In the genomic region with DNA sequence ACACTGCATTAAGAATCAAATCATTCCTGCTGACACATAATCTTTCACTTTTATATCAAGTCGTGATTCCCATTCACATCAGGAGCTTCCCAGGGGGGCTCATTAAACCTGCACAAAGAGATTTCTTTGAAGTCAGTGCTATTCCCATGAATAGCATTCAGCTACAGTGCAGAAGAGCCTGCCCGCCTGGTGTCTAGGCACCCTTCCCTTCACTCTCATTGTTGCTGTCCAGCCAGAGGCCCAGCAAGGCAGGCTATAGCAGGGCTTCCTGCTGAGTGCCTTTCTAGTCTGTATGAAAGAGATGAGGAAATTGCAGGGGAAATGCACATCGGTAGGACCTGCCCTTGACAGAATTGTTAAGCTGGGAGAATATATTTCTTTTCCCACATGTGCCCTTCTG, we compare ENCODE assay signal across 24 cellular contexts. TPM values are rescaled to one million over a fixed set of nuclear protein-coding genes. Genes with fewer than 3 reads are reported as not detected.
"Had no signal": no experiment of that assay in that cellular context is flagged by ENCODE, and none has a peak within 500 bp of the region (broad histone marks: within the 10 kb centered on the region; RNA-seq: fewer than 3 reads in every experiment).

No MANE protein-coding gene starts in this region.

- H3K27ac Mint-ChIP-seq: endodermal cell; naive thymus-derived CD8-positive, alpha-beta T cell; progenitor cell of endocrine pancreas had no signal

- H3K9me3 ChIP-seq: mucosa of descending colon, pancreas, stomach, thoracic aorta, transverse colon had no signal

- H3K79me2 ChIP-seq: hepatocyte had no signal

- H3K4me3 ChIP-seq: coronary artery, hepatocyte, mucosa of descending colon, pancreas, stomach, thoracic aorta, transverse colon had no signal

- H3K36me3 ChIP-seq: pancreas, stomach, thoracic aorta, transverse colon had no signal

- DNase-seq: effector CD4-positive, alpha-beta T cell; endodermal cell; foreskin melanocyte; head of caudate nucleus; kidney glomerular epithelial cell; mucosa of descending colon; naive thymus-derived CD8-positive, alpha-beta T cell; nucleus accumbens; pancreas; right cardiac atrium; small intestine; stimulated activated CD4-positive, alpha-beta T cell treated with anti-CD3 and anti-CD28 coated beads, Interleukin-12 subunit alpha, Interleukin-12 subunit beta, amount 100 ng/mL, for 4 hours; stimulated activated naive CD4-positive, alpha-beta T cell; stomach; substantia nigra; transverse colon had no signal

- H3K9me3 Mint-ChIP-seq: endodermal cell, neural crest cell had no signal

- H3K36me3 Mint-ChIP-seq: naive thymus-derived CD8-positive, alpha-beta T cell had no signal

- ATAC-seq: mucosa of descending colon; naive thymus-derived CD8-positive, alpha-beta T cell; pancreas; right cardiac atrium had no signal

- H3K27ac ChIP-seq: coronary artery, hepatocyte, pancreas, stomach, thoracic aorta, transverse colon had no signal

- H3K4me3 Mint-ChIP-seq: endodermal cell; naive thymus-derived CD8-positive, alpha-beta T cell; neural crest cell had no signal

- H2AFZ ChIP-seq: hepatocyte had no signal

- H3K4me2 ChIP-seq: hepatocyte had no signal

RNA-seq across cellular contexts. Expression of a gene that starts 4.5 kb away (rescaled TPM):
- total RNA-seq: dermis microvascular lymphatic vessel endothelial cell; endodermal cell; lower leg skin; mucosa of descending colon; naive thymus-derived CD8-positive, alpha-beta T cell; thoracic aorta; transverse colon; ureter had no signal
- polyA plus RNA-seq: hepatocyte; naive thymus-derived CD8-positive, alpha-beta T cell; stomach had no signal

RNA-seq across cellular contexts. Expression of a gene that starts 36.0 kb away (rescaled TPM):
- total RNA-seq: dermis microvascular lymphatic vessel endothelial cell; naive thymus-derived CD8-positive, alpha-beta T cell had no signal
- polyA plus RNA-seq: naive thymus-derived CD8-positive, alpha-beta T cell had no signal
